8 cellular contexts compared by ENCODE assay signal in the genomic region with DNA sequence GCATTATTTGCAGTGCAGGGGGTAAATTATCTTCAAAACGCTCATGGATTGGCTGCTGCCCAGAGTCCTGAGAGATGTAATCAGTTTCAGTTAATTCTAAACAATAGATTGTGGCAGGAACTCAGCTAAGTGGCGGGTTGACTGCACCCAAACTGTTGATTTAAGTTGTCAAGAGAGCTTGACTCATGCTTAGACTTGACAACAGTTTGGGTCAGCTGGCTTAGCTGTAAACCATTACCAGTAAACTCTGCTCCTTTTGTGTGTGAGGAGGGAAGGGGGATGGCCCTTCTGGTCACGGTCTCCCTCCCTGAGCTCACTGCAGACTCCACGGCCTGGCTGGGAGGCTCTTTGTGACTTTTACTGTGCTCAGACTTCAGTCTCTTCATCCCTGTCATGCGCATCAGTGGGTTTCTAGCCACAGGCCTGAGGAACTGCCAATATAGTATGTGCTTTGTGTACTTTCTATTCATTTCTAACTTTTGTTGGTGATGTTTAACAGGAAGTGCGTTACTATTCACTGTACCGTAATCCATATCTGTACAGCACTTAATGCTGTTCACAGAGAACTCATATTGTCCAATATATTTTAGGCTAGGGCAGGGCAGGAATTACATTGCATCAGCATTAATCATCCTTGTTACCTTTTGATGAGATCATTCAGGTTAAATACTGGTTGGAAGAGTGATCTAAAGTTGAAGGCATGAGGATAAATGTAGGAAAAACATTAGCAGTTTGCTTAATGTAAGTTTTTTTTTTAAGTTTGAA.
A peak's percentile ranks its signal among the peaks of the same experiment; 100 is the strongest.
DNase-seq lines count a peak whose midpoint lies in the region; ATAC-seq and TF ChIP-seq lines count a peak whose summit lies in the region.

No MANE protein-coding gene starts in this region.

- TF ChIP-seq CTCF in SK-N-SH (IDR thresholded peaks at IDR 0.05) (no peak), natural killer cell (IDR thresholded peaks at IDR 0.05) (no peak)

- intact Hi-C loops in natural killer cell (cut with micrococcal nuclease) = no loop called here

- H3K14ac ChIP-seq in mesenchymal stem cell (ENCODE audit: low read length in 2 of 2) = no peak overlapping the region

- no peaks in the 10 kb centered on the region for H3K79me1 ChIP-seq in mesenchymal stem cell (replicated peaks; ENCODE audit: low read length, poor library complexity, severe bottlenecking)

- no peak overlapping the region for H2BK12ac ChIP-seq in mesenchymal stem cell (ENCODE audit: low read length in 2 of 2)

- no peaks in the 10 kb centered on the region for H3K9me3 Mint-ChIP-seq in natural killer cell

- 87% methylated on average over 7 of the region's 7 CpGs for WGBS in SK-N-SH (ENCODE audit: low lambda C conversion rate)
- 7% methylated on average over 4 of the region's 7 CpGs for WGBS in mesenchymal stem cell

- no peak overlapping the region for H3K4me3 Mint-ChIP-seq in natural killer cell

- no peak overlapping the region for H4K91ac ChIP-seq in mesenchymal stem cell (ENCODE audit: low read length)

- CTCF ChIA-PET in SK-N-SH (lab: Yijun Ruan, JAX) = no interaction called here

- no peak overlapping the region for H3K4me3 ChIP-seq in SK-N-SH (ENCODE audit: low read depth in 2 of 2, low read length in 1 of 2)
- H3K4me3 ChIP-seq in mesenchymal stem cell (ENCODE audit: insufficient read depth in 1 of 2, low read depth in 1 of 2, low read length in 2 of 2) = no peak overlapping the region

- ATAC-seq in GM21360 (IDR thresholded peaks at IDR 0.05; ENCODE audit: unreplicated experiment) (peak; percentile 94), HG03520 (IDR thresholded peaks at IDR 0.05; ENCODE audit: unreplicated experiment) (peak; percentile 88), natural killer cell (no peak)

- H2BK15ac ChIP-seq in mesenchymal stem cell (ENCODE audit: low read depth, poor library complexity, severe bottlenecking) = no peak overlapping the region

- H3K18ac ChIP-seq in mesenchymal stem cell (ENCODE audit: low read depth in 1 of 2, low read length in 2 of 2) = no peak overlapping the region

- H3K9me2 ChIP-seq in SK-N-SH = no peaks in the 10 kb centered on the region

- H3K23ac ChIP-seq in mesenchymal stem cell (ENCODE audit: low read length in 2 of 2) = no peak overlapping the region

- H3K36me3 ChIP-seq in SK-N-SH (replicated peaks in 1 of 2; ENCODE audit: control insufficient read depth in 1 of 2, insufficient read depth in 2 of 2, low read length in 1 of 2) (no peaks in the 10 kb centered on the region), mesenchymal stem cell (ENCODE audit: control insufficient read depth in 1 of 2, insufficient read depth in 2 of 2, low read depth in 1 of 2, low read length in 2 of 2) (no peaks in the 10 kb centered on the region)

- peak; percentile 12 to 37; a peak in 2 of 4 replicates for TF ChIP-seq EP300 in SK-N-SH (IDR thresholded peaks at IDR 0.05; ENCODE audit: borderline replicate concordance in 1 of 2, low read depth in 1 of 2, low read length in 1 of 2)

- H3F3A ChIP-seq in SK-N-SH (replicated peaks; ENCODE audit: insufficient read depth) = peaks cover 10% of the 10 kb centered on the region

- no peaks in the 10 kb centered on the region for H3K79me2 ChIP-seq in SK-N-SH (ENCODE audit: insufficient read depth)

- H2BK5ac ChIP-seq in mesenchymal stem cell (ENCODE audit: low read depth, low read length, poor library complexity, severe bottlenecking) = no peak overlapping the region

- H3K27me3 Mint-ChIP-seq in natural killer cell (ENCODE audit: low read depth in 2 of 2) = no peaks in the 10 kb centered on the region

- no peak overlapping the region for H3K4ac ChIP-seq in mesenchymal stem cell (ENCODE audit: low read depth in 1 of 2, low read length in 2 of 2)

- TF ChIP-seq RAD21 in SK-N-SH (IDR thresholded peaks at IDR 0.05; ENCODE audit: low read length) = no peak

- H3K27ac ChIP-seq in SK-N-SH (ENCODE audit: low read depth in 2 of 2, low read length in 1 of 2) (peak overlapping the region; percentile 25 to 34; a peak in 1 of 4 replicates), mesenchymal stem cell (ENCODE audit: low read length, poor library complexity, severe bottlenecking) (peak overlapping the region; percentile 94)

- POLR2A ChIA-PET in SK-N-SH (lab: Yijun Ruan, JAX) = interaction anchor here (0.7 kb wide), 1 partner anchor 721 kb away, joined by 3 read pairs; no protein-coding TSS in a partner anchor

- no peak overlapping the region for H2AK5ac ChIP-seq in mesenchymal stem cell (ENCODE audit: low read length, severe bottlenecking)

- peaks cover 0 to 5% of the 10 kb centered on the region in 2 donors for H3K4me1 Mint-ChIP-seq in natural killer cell

- DNase-seq in Caki2 (ENCODE audit: low read depth) (peak; percentile 100), SK-N-SH (no peak), mesenchymal stem cell (peak; percentile 96), natural killer cell (no peak)
- DNase-seq in stimulated activated CD4-positive, alpha-beta T cell treated with anti-CD3 and anti-CD28 coated beads, Interleukin-4, amount 100 ng/mL, for 24 hours = no peak
- DNase-seq in effector CD4-positive, alpha-beta T cell = no peak

- no peaks in the 10 kb centered on the region for H3K36me3 Mint-ChIP-seq in natural killer cell

- H3K9me3 ChIP-seq in SK-N-SH (no peaks in the 10 kb centered on the region), mesenchymal stem cell (ENCODE audit: control insufficient read depth, low read length) (peaks cover 13% of the 10 kb centered on the region)

- no peak overlapping the region for H2BK120ac ChIP-seq in mesenchymal stem cell (ENCODE audit: low read depth, low read length)

- peak overlapping the region; percentile 72 for H4K8ac ChIP-seq in mesenchymal stem cell (ENCODE audit: low read length)

- no peak overlapping the region for H3K27ac Mint-ChIP-seq in natural killer cell

- no peaks in the 10 kb centered on the region for H4K20me1 ChIP-seq in SK-N-SH (ENCODE audit: insufficient read depth)

- H3K27me3 ChIP-seq in SK-N-SH (ENCODE audit: insufficient read depth) = no peaks in the 10 kb centered on the region
- no peaks in the 10 kb centered on the region for H3K27me3 ChIP-seq in mesenchymal stem cell (ENCODE audit: control insufficient read depth in 1 of 2, insufficient read depth in 1 of 2, low read length in 2 of 2)

- H3K4me2 ChIP-seq in SK-N-SH = no peak overlapping the region
- no peak overlapping the region for H3K4me2 ChIP-seq in mesenchymal stem cell (ENCODE audit: low read length, poor library complexity, severe bottlenecking)

- in situ Hi-C loops in Caki2 (cut with HindIII; ENCODE audit: low pct_unique_long_range_greater_than_20kb, low sequenced_read_pairs) = no loop called here

- no peak overlapping the region for H3K9ac ChIP-seq in SK-N-SH
- H3K9ac ChIP-seq in mesenchymal stem cell (ENCODE audit: low read length) = no peak overlapping the region

- H2AFZ ChIP-seq in SK-N-SH (ENCODE audit: low read depth) = no peak overlapping the region
- no peak overlapping the region for H2AFZ ChIP-seq in mesenchymal stem cell (ENCODE audit: low read depth, low read length)

- H3K4me1 ChIP-seq in SK-N-SH (ENCODE audit: control insufficient read depth in 1 of 2, insufficient read depth in 2 of 2, low read depth in 1 of 2, low read length in 1 of 2) (peaks cover 8 to 23% of the 10 kb centered on the region in 2 experiments; a peak in 3 of 4 replicates), mesenchymal stem cell (ENCODE audit: control insufficient read depth, insufficient read depth, low read depth, low read length) (peaks cover 2% of the 10 kb centered on the region)

TF ChIP-seq in SK-N-SH, 30 proteins besides CTCF, POLR2A, EP300 and RAD21:
- TF ChIP-seq, protein P1, sequence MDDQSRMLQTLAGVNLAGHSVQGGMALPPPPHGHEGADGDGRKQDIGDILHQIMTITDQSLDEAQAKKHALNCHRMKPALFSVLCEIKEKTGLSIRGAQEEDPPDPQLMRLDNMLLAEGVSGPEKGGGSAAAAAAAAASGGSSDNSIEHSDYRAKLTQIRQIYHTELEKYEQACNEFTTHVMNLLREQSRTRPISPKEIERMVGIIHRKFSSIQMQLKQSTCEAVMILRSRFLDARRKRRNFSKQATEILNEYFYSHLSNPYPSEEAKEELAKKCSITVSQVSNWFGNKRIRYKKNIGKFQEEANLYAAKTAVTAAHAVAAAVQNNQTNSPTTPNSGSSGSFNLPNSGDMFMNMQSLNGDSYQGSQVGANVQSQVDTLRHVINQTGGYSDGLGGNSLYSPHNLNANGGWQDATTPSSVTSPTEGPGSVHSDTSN (IDR thresholded peaks at IDR 0.05) = peak; percentile 73
- TF ChIP-seq POLR2AphosphoS5 (IDR thresholded peaks at IDR 0.05; ENCODE audit: low read depth, low read length) (no peak), FOXM1 (IDR thresholded peaks at IDR 0.05; ENCODE audit: low read depth) (no peak), TCF12 (IDR thresholded peaks at IDR 0.05) (peak; percentile 38), NFIC (IDR thresholded peaks at IDR 0.05; ENCODE audit: borderline replicate concordance) (peak; percentile 37; the same call in 1 of the 2 replicates), RFX5 (IDR thresholded peaks at IDR 0.05; ENCODE audit: low read length) (no peak)
- TF ChIP-seq, protein P2, sequence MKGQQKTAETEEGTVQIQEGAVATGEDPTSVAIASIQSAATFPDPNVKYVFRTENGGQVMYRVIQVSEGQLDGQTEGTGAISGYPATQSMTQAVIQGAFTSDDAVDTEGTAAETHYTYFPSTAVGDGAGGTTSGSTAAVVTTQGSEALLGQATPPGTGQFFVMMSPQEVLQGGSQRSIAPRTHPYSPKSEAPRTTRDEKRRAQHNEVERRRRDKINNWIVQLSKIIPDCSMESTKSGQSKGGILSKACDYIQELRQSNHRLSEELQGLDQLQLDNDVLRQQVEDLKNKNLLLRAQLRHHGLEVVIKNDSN (IDR thresholded peaks at IDR 0.05; ENCODE audit: borderline replicate concordance, low read depth) = no peak
- TF ChIP-seq, protein P3, sequence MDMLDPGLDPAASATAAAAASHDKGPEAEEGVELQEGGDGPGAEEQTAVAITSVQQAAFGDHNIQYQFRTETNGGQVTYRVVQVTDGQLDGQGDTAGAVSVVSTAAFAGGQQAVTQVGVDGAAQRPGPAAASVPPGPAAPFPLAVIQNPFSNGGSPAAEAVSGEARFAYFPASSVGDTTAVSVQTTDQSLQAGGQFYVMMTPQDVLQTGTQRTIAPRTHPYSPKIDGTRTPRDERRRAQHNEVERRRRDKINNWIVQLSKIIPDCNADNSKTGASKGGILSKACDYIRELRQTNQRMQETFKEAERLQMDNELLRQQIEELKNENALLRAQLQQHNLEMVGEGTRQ (IDR thresholded peaks at IDR 0.05; ENCODE audit: borderline replicate concordance, low read depth, low read length) = no peak

Comparison
In these comparisons a context has a peak if more than half of its experiments do, and no peak if none do; other contexts are left out.
1. DNase-seq: peak in Caki2 (single experiment) and mesenchymal stem cell (single experiment); none in SK-N-SH (single experiment), stimulated activated CD4-positive, alpha-beta T cell treated with anti-CD3 and anti-CD28 coated beads, Interleukin-4, amount 100 ng/mL, for 24 hours (single experiment), natural killer cell (single experiment) and effector CD4-positive, alpha-beta T cell (single experiment).
2. ATAC-seq: peak in GM21360 (single experiment) and HG03520 (single experiment); none in natural killer cell (0 of 3).